Comparison of ENCODE assay signal across 2 cellular contexts in the genomic region with DNA sequence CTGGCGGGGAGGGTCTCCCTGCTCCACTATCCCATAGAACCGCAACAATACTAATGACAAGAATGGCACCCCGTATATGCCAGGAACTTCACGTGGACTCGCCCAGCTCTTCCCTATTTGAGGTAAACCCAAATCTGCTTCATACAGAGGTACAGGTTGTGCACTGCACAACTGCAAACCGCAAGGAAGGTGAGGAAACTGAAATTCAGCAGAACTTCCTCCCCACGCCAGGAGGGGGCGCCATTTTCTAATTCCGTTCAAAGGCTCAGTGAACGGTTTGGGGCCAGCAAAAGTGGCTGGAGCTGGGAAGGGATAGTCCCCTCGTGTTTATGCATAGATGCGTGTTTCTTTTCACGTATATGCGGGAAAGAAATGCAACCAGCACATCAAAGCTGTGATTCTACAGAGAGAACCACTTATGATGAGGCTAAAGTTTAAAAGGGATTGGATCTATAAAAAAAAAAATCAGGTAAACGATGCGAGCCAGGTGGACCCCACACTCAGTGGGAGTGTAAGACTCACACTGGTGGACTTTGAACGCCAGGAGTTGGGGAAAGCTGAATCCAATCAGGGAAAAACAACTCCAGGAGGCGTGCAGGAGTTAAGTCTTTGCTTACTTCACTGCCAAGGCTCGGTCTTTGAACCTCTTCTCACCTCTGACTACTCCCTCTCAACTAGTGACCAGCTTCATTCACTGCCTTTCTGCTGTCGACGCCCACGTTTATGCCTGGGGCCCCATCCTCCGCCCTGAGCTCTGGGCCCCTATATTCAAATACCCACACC.
A peak's percentile ranks its signal among the peaks of the same experiment; 100 is the strongest.
TF ChIP-seq lines count a peak whose summit lies in the region.

No MANE protein-coding gene starts in this region.

TF ChIP-seq in GM12891, 5 proteins besides CTCF, POLR2A, EP300 and RAD21:
- TF ChIP-seq POU2F2 (IDR thresholded peaks at IDR 0.05; ENCODE audit: low read depth, low read length) (no peak), PAX5 (IDR thresholded peaks at IDR 0.05; ENCODE audit: insufficient read depth, low read length, severe bottlenecking) (no peak), POLR2AphosphoS5 (IDR thresholded peaks at IDR 0.05; ENCODE audit: low read depth, low read length) (no peak), SPI1 (IDR thresholded peaks at IDR 0.05; ENCODE audit: low read depth, low read length) (no peak), TAF1 (IDR thresholded peaks at IDR 0.05; ENCODE audit: low read depth, low read length) (no peak)

TF ChIP-seq in GM12878, 131 proteins besides CTCF, POLR2A, EP300 and RAD21:
- TF ChIP-seq, protein P1, sequence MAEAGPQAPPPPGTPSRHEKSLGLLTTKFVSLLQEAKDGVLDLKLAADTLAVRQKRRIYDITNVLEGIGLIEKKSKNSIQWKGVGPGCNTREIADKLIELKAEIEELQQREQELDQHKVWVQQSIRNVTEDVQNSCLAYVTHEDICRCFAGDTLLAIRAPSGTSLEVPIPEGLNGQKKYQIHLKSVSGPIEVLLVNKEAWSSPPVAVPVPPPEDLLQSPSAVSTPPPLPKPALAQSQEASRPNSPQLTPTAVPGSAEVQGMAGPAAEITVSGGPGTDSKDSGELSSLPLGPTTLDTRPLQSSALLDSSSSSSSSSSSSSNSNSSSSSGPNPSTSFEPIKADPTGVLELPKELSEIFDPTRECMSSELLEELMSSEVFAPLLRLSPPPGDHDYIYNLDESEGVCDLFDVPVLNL (IDR thresholded peaks at IDR 0.05; ENCODE audit: low read depth, low read length): no peak
- TF ChIP-seq SPI1 (IDR thresholded peaks at IDR 0.05; ENCODE audit: borderline replicate concordance, insufficient read depth, low read depth, low read length) (no peak), ZNF24 (IDR thresholded peaks at IDR 0.05) (no peak), IRF4 (IDR thresholded peaks at IDR 0.05; ENCODE audit: low read depth, low read length) (no peak), SMC3 (IDR thresholded peaks at IDR 0.05; ENCODE audit: borderline replicate concordance, low read length) (peak; percentile 49; the same call in 1 of the 2 replicates), RB1 (IDR thresholded peaks at IDR 0.05; ENCODE audit: borderline replicate concordance) (no peak)
